Comparison of ENCODE assay signal across 1 cellular context in the genomic region with DNA sequence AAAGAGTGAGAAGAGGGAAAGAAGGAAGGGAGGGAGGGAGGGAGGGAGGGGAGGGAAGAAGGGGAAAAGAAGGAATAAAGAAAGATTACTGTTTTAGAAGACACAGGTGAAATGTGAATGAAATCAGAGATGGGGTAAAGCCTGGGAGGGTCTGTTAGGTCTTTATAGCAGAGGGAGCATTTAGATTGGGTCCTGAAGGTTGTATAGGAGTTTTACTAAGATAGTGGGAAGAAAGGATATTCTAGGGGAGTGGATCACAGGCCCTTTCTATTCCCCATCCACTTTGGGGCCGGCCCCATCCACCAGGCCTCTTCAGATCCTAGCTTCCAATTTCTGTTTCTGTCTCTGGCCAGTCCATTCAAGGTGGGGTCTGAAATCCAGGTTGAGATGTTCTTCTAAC.
TF ChIP-seq lines count a peak whose summit lies in the region.

No MANE protein-coding gene starts in this region.

TF ChIP-seq in K562, 482 proteins besides CTCF, POLR2A, EP300 and RAD21:
- no peak for TF ChIP-seq ZNF124 (CRISPR knock-in tag; IDR thresholded peaks at IDR 0.05)
- no peak for TF ChIP-seq SIN3A (IDR thresholded peaks at IDR 0.05; ENCODE audit: borderline replicate concordance in 2 of 2, control insufficient read depth in 1 of 2, low read depth in 2 of 2, low read length in 2 of 2)
- TF ChIP-seq, protein P1, sequence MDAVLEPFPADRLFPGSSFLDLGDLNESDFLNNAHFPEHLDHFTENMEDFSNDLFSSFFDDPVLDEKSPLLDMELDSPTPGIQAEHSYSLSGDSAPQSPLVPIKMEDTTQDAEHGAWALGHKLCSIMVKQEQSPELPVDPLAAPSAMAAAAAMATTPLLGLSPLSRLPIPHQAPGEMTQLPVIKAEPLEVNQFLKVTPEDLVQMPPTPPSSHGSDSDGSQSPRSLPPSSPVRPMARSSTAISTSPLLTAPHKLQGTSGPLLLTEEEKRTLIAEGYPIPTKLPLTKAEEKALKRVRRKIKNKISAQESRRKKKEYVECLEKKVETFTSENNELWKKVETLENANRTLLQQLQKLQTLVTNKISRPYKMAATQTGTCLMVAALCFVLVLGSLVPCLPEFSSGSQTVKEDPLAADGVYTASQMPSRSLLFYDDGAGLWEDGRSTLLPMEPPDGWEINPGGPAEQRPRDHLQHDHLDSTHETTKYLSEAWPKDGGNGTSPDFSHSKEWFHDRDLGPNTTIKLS (IDR thresholded peaks at IDR 0.05; ENCODE audit: borderline replicate concordance, low read depth), result no peak
- TF ChIP-seq NUFIP1 (IDR thresholded peaks at IDR 0.05; ENCODE audit: partially characterized antibody), result no peak
- no peak for TF ChIP-seq ARNT (IDR thresholded peaks at IDR 0.05)
- TF ChIP-seq, protein P2, sequence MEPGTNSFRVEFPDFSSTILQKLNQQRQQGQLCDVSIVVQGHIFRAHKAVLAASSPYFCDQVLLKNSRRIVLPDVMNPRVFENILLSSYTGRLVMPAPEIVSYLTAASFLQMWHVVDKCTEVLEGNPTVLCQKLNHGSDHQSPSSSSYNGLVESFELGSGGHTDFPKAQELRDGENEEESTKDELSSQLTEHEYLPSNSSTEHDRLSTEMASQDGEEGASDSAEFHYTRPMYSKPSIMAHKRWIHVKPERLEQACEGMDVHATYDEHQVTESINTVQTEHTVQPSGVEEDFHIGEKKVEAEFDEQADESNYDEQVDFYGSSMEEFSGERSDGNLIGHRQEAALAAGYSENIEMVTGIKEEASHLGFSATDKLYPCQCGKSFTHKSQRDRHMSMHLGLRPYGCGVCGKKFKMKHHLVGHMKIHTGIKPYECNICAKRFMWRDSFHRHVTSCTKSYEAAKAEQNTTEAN (CRISPR knock-in tag; IDR thresholded peaks at IDR 0.05), result no peak
